In genomic region chr6:21180800-21181337, GRCh38 we compare ENCODE assay signal across 26 cellular contexts.
"Had no signal": no experiment of that assay in that cellular context is flagged by ENCODE, and none has a peak within 500 bp of the region (broad histone marks: within the 10 kb centered on the region; RNA-seq: fewer than 3 reads in every experiment).

No MANE protein-coding gene starts in this region.

- H3K79me2 ChIP-seq: hepatocyte had no signal

- H3K4me3 ChIP-seq: esophagus muscularis mucosa, gastroesophageal sphincter, heart left ventricle, hepatocyte, lung, ovary, psoas muscle, skin epidermis, spleen, suprapubic skin, transverse colon, upper lobe of right lung, uterus had no signal

- ATAC-seq: foreskin keratinocyte, gastroesophageal sphincter, heart left ventricle, left lobe of liver, psoas muscle, right cardiac atrium, upper lobe of right lung had no signal

- H3K36me3 ChIP-seq: esophagus muscularis mucosa, heart left ventricle, ovary, suprapubic skin, transverse colon, upper lobe of right lung, uterus had no signal

- H3K27me3 ChIP-seq: esophagus muscularis mucosa, foreskin keratinocyte, gastroesophageal sphincter, heart left ventricle, hepatocyte, ovary, spleen, suprapubic skin, transverse colon, upper lobe of right lung, uterus had no signal

- H3K4me1 ChIP-seq: gastroesophageal sphincter, heart left ventricle, psoas muscle, spleen, suprapubic skin, transverse colon, upper lobe of right lung, uterus had no signal

- H3K9me3 ChIP-seq: gastroesophageal sphincter, psoas muscle, suprapubic skin, transverse colon, upper lobe of right lung, uterus had no signal

- H3K27ac ChIP-seq: esophagus muscularis mucosa, foreskin keratinocyte, gastroesophageal sphincter, heart left ventricle, hepatocyte, ovary, psoas muscle, skin epidermis, spleen, suprapubic skin, transverse colon, upper lobe of right lung, uterus had no signal

- H2AFZ ChIP-seq: hepatocyte had no signal

- H3K4me2 ChIP-seq: hepatocyte had no signal

- FAIRE-seq: endothelial cell of umbilical vein, kidney had no signal

- DNase-seq: dermis blood vessel endothelial cell; effector memory CD4-positive, alpha-beta T cell; foreskin keratinocyte; heart left ventricle; kidney; natural killer cell; occipital lobe; ovary; posterior cingulate gyrus; psoas muscle; right cardiac atrium; spleen; stimulated activated CD4-positive, alpha-beta T cell treated with anti-CD3 and anti-CD28 coated beads, Interleukin-4, amount 100 ng/mL, for 4 hours; stimulated activated naive CD4-positive, alpha-beta T cell; stimulated activated naive CD8-positive, alpha-beta T cell treated with anti-CD3 and anti-CD28 coated beads, Interleukin-15, amount 100 ng/mL, for 72 hours; transverse colon; upper lobe of right lung; uterus had no signal
